In the genomic region with DNA sequence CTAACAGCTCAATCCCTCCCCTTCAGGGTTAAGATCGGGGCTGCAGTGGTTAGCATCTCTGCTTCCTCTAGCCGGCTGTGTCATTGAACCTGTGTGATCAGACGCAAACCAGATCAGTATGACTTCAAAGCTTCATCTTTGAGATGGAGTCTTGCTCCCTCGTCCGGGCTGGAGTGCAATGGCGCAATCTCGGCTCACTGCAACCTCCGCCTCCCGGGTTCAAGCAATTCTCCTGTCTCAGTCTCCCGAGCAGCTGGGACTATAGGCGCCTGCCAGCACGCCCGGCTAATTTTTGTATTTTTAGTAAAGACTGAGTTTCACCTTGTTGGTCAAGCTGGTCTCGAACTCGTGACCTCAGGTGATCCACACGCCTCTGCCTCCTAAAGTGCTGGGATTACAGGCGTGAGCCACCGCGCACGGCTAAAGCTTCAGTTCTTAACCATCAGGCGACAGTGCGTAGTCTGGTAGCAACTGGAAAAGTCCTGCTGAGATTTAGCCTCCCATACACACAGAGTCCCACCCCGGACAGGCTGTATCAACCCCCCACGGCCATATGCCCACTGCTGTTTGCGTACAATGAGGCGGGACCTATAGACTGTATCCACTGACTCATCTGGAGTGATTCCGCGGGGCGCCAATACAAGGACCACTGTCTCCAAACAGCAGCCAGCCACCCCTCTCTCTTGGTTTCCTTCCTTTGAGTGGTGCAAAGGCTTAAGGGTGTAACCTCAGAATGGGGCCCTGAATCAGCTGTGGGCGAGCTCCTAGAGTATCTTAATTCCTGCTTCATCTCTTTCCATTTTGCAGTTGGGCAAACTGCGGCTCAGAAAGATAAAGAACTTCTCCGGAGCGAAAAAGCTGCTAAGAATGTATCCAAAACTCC, we compare ENCODE assay signal across 8 cellular contexts. TPM values are rescaled to one million over a fixed set of nuclear protein-coding genes. Genes with fewer than 3 reads are reported as not detected.
A peak's percentile ranks its signal among the peaks of the same experiment; 100 is the strongest.
DNase-seq lines count a peak whose midpoint lies in the region; ATAC-seq and TF ChIP-seq lines count a peak whose summit lies in the region.

No MANE protein-coding gene starts in this region.

- no peaks in the 10 kb centered on the region for H3K27me3 Mint-ChIP-seq in activated CD8-positive, alpha-beta T cell treated with anti-CD3 and anti-CD28 coated beads, Interleukin-2, amount 10 ng/mL, durations not matched to agents 7 days and 5 days (ENCODE audit: low read depth)

- DNase-seq in A673 (ENCODE audit: low spot score) (peak; percentile 31), NCI-H524 (lab: John Stamatoyannopoulos, UW) (peak; percentile 88 to 92)
- peak; percentile 91 for DNase-seq in activated CD8-positive, alpha-beta T cell treated with anti-CD3 and anti-CD28 coated beads, Interleukin-2, amount 10 ng/mL, durations not matched to agents 7 days and 5 days
- peak; percentile 73 to 79 (median 76) for DNase-seq in effector memory CD4-positive, alpha-beta T cell
- peak; percentile 43 to 51 for DNase-seq in stimulated activated CD8-positive, alpha-beta memory T cell treated with anti-CD3 and anti-CD28 coated beads, Interleukin-2, amount 100 ng/mL, for 1 hour (ENCODE audit: low read depth in 2 of 2)

- H3K4me3 ChIP-seq in A673 (ENCODE audit: low read depth, low read length, poor library complexity, severe bottlenecking) = peak overlapping the region; percentile 75
- peak overlapping the region; percentile 96 for H3K4me3 ChIP-seq in effector memory CD4-positive, alpha-beta T cell (ENCODE audit: insufficient read depth, low read depth, low read length, poor library complexity, severe bottlenecking)
- peak overlapping the region; percentile 73 for H3K4me3 ChIP-seq in mesodermal cell (ENCODE audit: extremely low read depth, insufficient read depth, low read length, poor library complexity, severe bottlenecking)

- 30 to 33% methylated on average over 33 of the region's 33 CpGs for WGBS in mesodermal cell (ENCODE audit: insufficient coverage in 2 of 2), 2 experiments

- H3K27ac ChIP-seq in A673 (ENCODE audit: low read depth, low read length, poor library complexity, severe bottlenecking) = peak overlapping the region; percentile 92
- peak overlapping the region; percentile 100 for H3K27ac ChIP-seq in effector memory CD4-positive, alpha-beta T cell (ENCODE audit: insufficient read depth, low read length, poor library complexity, severe bottlenecking)
- peak overlapping the region; percentile 97 for H3K27ac ChIP-seq in mesodermal cell (ENCODE audit: low read depth, low read length, severe bottlenecking)

- no peaks in the 10 kb centered on the region for H3K36me3 ChIP-seq in A673 (ENCODE audit: insufficient read depth, low read length, poor library complexity, severe bottlenecking)
- no peaks in the 10 kb centered on the region for H3K36me3 ChIP-seq in effector memory CD4-positive, alpha-beta T cell (ENCODE audit: control insufficient read depth, insufficient read depth, low read length)
- no peaks in the 10 kb centered on the region for H3K36me3 ChIP-seq in mesodermal cell (ENCODE audit: control insufficient read depth, insufficient read depth, low read length)

- peaks cover 11% of the 10 kb centered on the region for H3K36me3 Mint-ChIP-seq in activated CD8-positive, alpha-beta T cell treated with anti-CD3 and anti-CD28 coated beads, Interleukin-2, amount 10 ng/mL, durations not matched to agents 7 days and 5 days (ENCODE audit: low read depth)

- H3K4me3 Mint-ChIP-seq in activated CD8-positive, alpha-beta T cell treated with anti-CD3 and anti-CD28 coated beads, Interleukin-2, amount 10 ng/mL, durations not matched to agents 7 days and 5 days = peak overlapping the region; percentile 89

- BruUV-seq in A673 (replicated peaks; lab: Mats Ljungman, UMichigan) = no TSS peak

- CTCF ChIA-PET in A673 (lab: Charles Lee) = interaction anchor here (0.8 kb wide), 1 partner anchor 755 kb away, joined by 4 read pairs; no protein-coding TSS in a partner anchor
- CTCF ChIA-PET in activated CD8-positive, alpha-beta T cell treated with anti-CD3 and anti-CD28 coated beads, Interleukin-2, amount 10 ng/mL, durations not matched to agents 7 days and 5 days (lab: Charles Lee) = interaction anchor here (0.7 to 17.7 kb wide), 29 partner anchors 8 to 365 kb away, joined by 3 to 210 read pairs (median 5); a partner anchor contains a TSS

- peak overlapping the region; percentile 97 for H3K27ac Mint-ChIP-seq in activated CD8-positive, alpha-beta T cell treated with anti-CD3 and anti-CD28 coated beads, Interleukin-2, amount 10 ng/mL, durations not matched to agents 7 days and 5 days

- intact Hi-C loops in A673 (cut with micrococcal nuclease; ENCODE audit: unreplicated experiment) = no loop called here

- TF ChIP-seq CTCF in A673 (conservative IDR thresholded peaks at IDR 0.05; ENCODE audit: low read depth, low read length) = no peak; the same call in 1 of the 2 replicates

- H3K4me1 ChIP-seq in A673 (ENCODE audit: insufficient read depth, low read length, poor library complexity, severe bottlenecking) = peaks cover 14% of the 10 kb centered on the region
- H3K4me1 ChIP-seq in effector memory CD4-positive, alpha-beta T cell (ENCODE audit: control insufficient read depth, insufficient read depth, low read length, poor library complexity, severe bottlenecking) = peaks cover 25% of the 10 kb centered on the region
- H3K4me1 ChIP-seq in mesodermal cell (ENCODE audit: control insufficient read depth, insufficient read depth, low read length, poor library complexity, severe bottlenecking) = peaks cover 10% of the 10 kb centered on the region

- peaks cover 55% of the 10 kb centered on the region for H3K4me1 Mint-ChIP-seq in activated CD8-positive, alpha-beta T cell treated with anti-CD3 and anti-CD28 coated beads, Interleukin-2, amount 10 ng/mL, durations not matched to agents 7 days and 5 days (ENCODE audit: low read depth)

- ATAC-seq in GM18517 (IDR thresholded peaks at IDR 0.05; ENCODE audit: unreplicated experiment) (peak; percentile 40), HG03060 (IDR thresholded peaks at IDR 0.05; ENCODE audit: low read depth, unreplicated experiment) (peak; percentile 17)
- peak; percentile 66 for ATAC-seq in activated CD8-positive, alpha-beta T cell treated with anti-CD3 and anti-CD28 coated beads, Interleukin-2, amount 10 ng/mL, durations not matched to agents 7 days and 5 days

- H3K27me3 ChIP-seq in A673 (replicated peaks; ENCODE audit: insufficient read depth, low read depth, low read length, poor library complexity) = no peaks in the 10 kb centered on the region
- no peaks in the 10 kb centered on the region for H3K27me3 ChIP-seq in effector memory CD4-positive, alpha-beta T cell (replicated peaks; ENCODE audit: control insufficient read depth, insufficient read depth, low read length, poor library complexity, severe bottlenecking)

- POLR2A ChIA-PET in A673 (lab: Charles Lee; ENCODE audit: low non-redundant PET) = interaction anchor here (0.5 to 0.6 kb wide), 3 partner anchors 29 to 429 kb away, joined by 3 to 5 read pairs (median 3); no protein-coding TSS in a partner anchor
- POLR2A ChIA-PET in activated CD8-positive, alpha-beta T cell treated with anti-CD3 and anti-CD28 coated beads, Interleukin-2, amount 10 ng/mL, durations not matched to agents 7 days and 5 days (lab: Charles Lee) = interaction anchor here (0.6 to 10.7 kb wide), 23 partner anchors 9 to 1391 kb away, joined by 3 to 310 read pairs (median 4); a partner anchor contains a TSS

- no peaks in the 10 kb centered on the region for H3K9me3 Mint-ChIP-seq in activated CD8-positive, alpha-beta T cell treated with anti-CD3 and anti-CD28 coated beads, Interleukin-2, amount 10 ng/mL, durations not matched to agents 7 days and 5 days (ENCODE audit: insufficient read depth)

- H3K9me3 ChIP-seq in A673 (ENCODE audit: low read depth, low read length, poor library complexity, severe bottlenecking) = no peaks in the 10 kb centered on the region
- no peaks in the 10 kb centered on the region for H3K9me3 ChIP-seq in effector memory CD4-positive, alpha-beta T cell (ENCODE audit: control insufficient read depth, low read length)
- no peaks in the 10 kb centered on the region for H3K9me3 ChIP-seq in mesodermal cell (ENCODE audit: control insufficient read depth, low read length)

RNA-seq across cellular contexts. Expression of a gene that starts 23.3 kb away (rescaled TPM):
- total RNA-seq in A673 (2021) = not detected in 2 replicates
- total RNA-seq in activated CD8-positive, alpha-beta T cell treated with anti-CD3 and anti-CD28 coated beads, Interleukin-2, amount 10 ng/mL, durations not matched to agents 7 days and 5 days = not detected
- not detected for polyA plus RNA-seq in mesodermal cell (2013, experiment 1 of 2)
- polyA plus RNA-seq in mesodermal cell (2013, experiment 2 of 2) = not detected

RNA-seq across cellular contexts. Expression of a gene that starts 27.8 kb away (rescaled TPM):
- 188 and 198 TPM in 2 replicates for total RNA-seq in A673 (2021)
- 100 to 1,000 TPM; 365 to 389 TPM for total RNA-seq in activated CD8-positive, alpha-beta T cell treated with anti-CD3 and anti-CD28 coated beads, Interleukin-2, amount 10 ng/mL, durations not matched to agents 7 days and 5 days
- 350 TPM for polyA plus RNA-seq in mesodermal cell (2013, experiment 1 of 2)
- 335 TPM for polyA plus RNA-seq in mesodermal cell (2013, experiment 2 of 2)

RNA-seq across cellular contexts. Expression of a gene that starts 47.9 kb away (rescaled TPM):
- not detected in 2 replicates for total RNA-seq in A673 (2021)
- not detected for total RNA-seq in activated CD8-positive, alpha-beta T cell treated with anti-CD3 and anti-CD28 coated beads, Interleukin-2, amount 10 ng/mL, durations not matched to agents 7 days and 5 days
- polyA plus RNA-seq in mesodermal cell (2013, experiment 1 of 2) = not detected
- polyA plus RNA-seq in mesodermal cell (2013, experiment 2 of 2) = not detected

Comparison
In these comparisons a context has a peak if more than half of its experiments do, and no peak if none do; other contexts are left out.
1. Peak in every context shown above with its lines: DNase-seq, ATAC-seq, H3K4me3 ChIP-seq and H3K27ac ChIP-seq.
2. DNase-seq: peak in every context shown above with its lines; median percentile 91 in activated CD8-positive, alpha-beta T cell treated with anti-CD3 and anti-CD28 coated beads, Interleukin-2, amount 10 ng/mL, durations not matched to agents 7 days and 5 days; 90 in NCI-H524; 76 in effector memory CD4-positive, alpha-beta T cell; 47 in stimulated activated CD8-positive, alpha-beta memory T cell treated with anti-CD3 and anti-CD28 coated beads, Interleukin-2, amount 100 ng/mL, for 1 hour; 31 in A673.